ENCODE assay signal across 8 cellular contexts in genomic region chr11:76235233-76236091, GRCh38. TPM values are rescaled to one million over a fixed set of nuclear protein-coding genes. Genes with fewer than 3 reads are reported as not detected.
DNase-seq lines count a peak whose midpoint lies in the region; ATAC-seq, FAIRE-seq and TF ChIP-seq lines count a peak whose summit lies in the region.

No MANE protein-coding gene starts in this region.

- H3K4me1 ChIP-seq in astrocyte (ENCODE audit: insufficient read depth, low read length) (peaks cover 12% of the 10 kb centered on the region), uterus (peaks cover 0 to 6% of the 10 kb centered on the region in 2 donors)

- H3K9me3 ChIP-seq in astrocyte (ENCODE audit: insufficient read depth, low read depth, low read length) (no peaks in the 10 kb centered on the region), uterus (no peaks in the 10 kb centered on the region)

- no peaks in the 10 kb centered on the region for H3K36me3 Mint-ChIP-seq in T-helper 2 cell treated with Interferon-gamma antibody and Interleukin-4, amounts not matched to agents 5 μg/mL and 100 μg/mL, for 36 hours (ENCODE audit: low read depth)
- no peaks in the 10 kb centered on the region for H3K36me3 Mint-ChIP-seq in astrocyte (ENCODE audit: low read depth, unreplicated experiment)

- peak overlapping the region; percentile 92 for H3K27ac Mint-ChIP-seq in T-helper 2 cell treated with Interferon-gamma antibody and Interleukin-4, amounts not matched to agents 5 μg/mL and 100 μg/mL, for 36 hours
- peak overlapping the region; percentile 83 for H3K27ac Mint-ChIP-seq in astrocyte (ENCODE audit: unreplicated experiment)

- H3K36me3 ChIP-seq in astrocyte (ENCODE audit: insufficient read depth, low read length) (no peaks in the 10 kb centered on the region), uterus (no peaks in the 10 kb centered on the region)

- TF ChIP-seq CTCF in astrocyte (IDR thresholded peaks at IDR 0.05; ENCODE audit: insufficient read depth, low read depth, low read length) = no peak
- no peak for TF ChIP-seq CTCF in uterus (IDR thresholded peaks at IDR 0.05)

- H3K27me3 ChIP-seq in astrocyte (ENCODE audit: insufficient read depth, low read length) = peaks cover 10% of the 10 kb centered on the region
- H3K27me3 ChIP-seq in uterus = no peaks in the 10 kb centered on the region

- intact Hi-C loops in uterus (cut with DNase I; ENCODE audit: low total_unique reads) = no loop called here

- H3K4me3 Mint-ChIP-seq in T-helper 2 cell treated with Interferon-gamma antibody and Interleukin-4, amounts not matched to agents 5 μg/mL and 100 μg/mL, for 36 hours = peak overlapping the region; percentile 86
- H3K4me3 Mint-ChIP-seq in astrocyte (ENCODE audit: unreplicated experiment) = peak overlapping the region; percentile 97

- peaks cover 42% of the 10 kb centered on the region for H3K4me1 Mint-ChIP-seq in T-helper 2 cell treated with Interferon-gamma antibody and Interleukin-4, amounts not matched to agents 5 μg/mL and 100 μg/mL, for 36 hours (ENCODE audit: low read depth)
- peaks cover 1% of the 10 kb centered on the region for H3K4me1 Mint-ChIP-seq in astrocyte (ENCODE audit: low read depth, unreplicated experiment)

- no peaks in the 10 kb centered on the region for H4K20me1 ChIP-seq in astrocyte (ENCODE audit: insufficient read depth, low read length)

- peak overlapping the region; percentile 77 for H3K27ac ChIP-seq in astrocyte (ENCODE audit: low read depth, low read length)
- peak overlapping the region; percentile 94 for H3K27ac ChIP-seq in uterus

- DNase-seq in NCI-H187 (lab: John Stamatoyannopoulos, UW) = peak; percentile 52 to 91
- DNase-seq in T-helper 2 cell treated with Interferon-gamma antibody and Interleukin-4, amounts not matched to agents 5 μg/mL and 100 μg/mL, for 36 hours (ENCODE audit: low spot score) = peak; percentile 87
- peak; percentile 80 for DNase-seq in astrocyte (ENCODE audit: low read depth)
- DNase-seq in hepatic stellate cell (ENCODE audit: low spot score) = peak; percentile 99
- peak; percentile 95 for DNase-seq in putamen (ENCODE audit: low spot score)
- DNase-seq in uterus = peak; percentile 93

- H3K4me2 ChIP-seq in astrocyte (ENCODE audit: low read length) = peak overlapping the region; percentile 93

- no peak for FAIRE-seq in astrocyte (lab: Jason Lieb, UNC)

- H3K9ac ChIP-seq in astrocyte (ENCODE audit: low read length) = peak overlapping the region; percentile 84

- H3K79me2 ChIP-seq in astrocyte (ENCODE audit: insufficient read depth, low read length) = no peaks in the 10 kb centered on the region

- H3K27me3 Mint-ChIP-seq in T-helper 2 cell treated with Interferon-gamma antibody and Interleukin-4, amounts not matched to agents 5 μg/mL and 100 μg/mL, for 36 hours (ENCODE audit: low read depth) = peaks cover 31% of the 10 kb centered on the region
- H3K27me3 Mint-ChIP-seq in astrocyte (ENCODE audit: low read depth, unreplicated experiment) = peaks cover 18% of the 10 kb centered on the region

- H3K4me3 ChIP-seq in astrocyte (ENCODE audit: insufficient read depth, low read depth, low read length) (peak overlapping the region; percentile 86), uterus (peak overlapping the region; percentile 56 to 98)

- H2AFZ ChIP-seq in astrocyte (ENCODE audit: low read depth, low read length) = peak overlapping the region; percentile 98

- H3K9me3 Mint-ChIP-seq in T-helper 2 cell treated with Interferon-gamma antibody and Interleukin-4, amounts not matched to agents 5 μg/mL and 100 μg/mL, for 36 hours = no peaks in the 10 kb centered on the region
- no peaks in the 10 kb centered on the region for H3K9me3 Mint-ChIP-seq in astrocyte (ENCODE audit: unreplicated experiment)

- TF ChIP-seq POLR2A in uterus (IDR thresholded peaks at IDR 0.05) = peak in 1 of 2 donors; percentile 55

- peak; percentile 69 for ATAC-seq in GM18502 (IDR thresholded peaks at IDR 0.05; ENCODE audit: poor library complexity, unreplicated experiment)
- peak; percentile 66 for ATAC-seq in HG02885 (IDR thresholded peaks at IDR 0.05; ENCODE audit: poor library complexity, unreplicated experiment)

RNA-seq across cellular contexts. Expression of gene WNT11, which starts 29.2 kb away (rescaled TPM):
- total RNA-seq in astrocyte = 1.3 and 1.9 TPM in 2 replicates
- total RNA-seq in uterus = 10 to 100 TPM in 2 of 4 donors, 1 to 10 TPM in 2; 5.1 to 16.7 (median 9.5) TPM

Comparison
In these comparisons a context has a peak if more than half of its experiments do, and no peak if none do; other contexts are left out.
1. Peak in every context shown above with its lines: DNase-seq, ATAC-seq, H3K4me3 ChIP-seq and H3K27ac ChIP-seq.